In the genomic region with DNA sequence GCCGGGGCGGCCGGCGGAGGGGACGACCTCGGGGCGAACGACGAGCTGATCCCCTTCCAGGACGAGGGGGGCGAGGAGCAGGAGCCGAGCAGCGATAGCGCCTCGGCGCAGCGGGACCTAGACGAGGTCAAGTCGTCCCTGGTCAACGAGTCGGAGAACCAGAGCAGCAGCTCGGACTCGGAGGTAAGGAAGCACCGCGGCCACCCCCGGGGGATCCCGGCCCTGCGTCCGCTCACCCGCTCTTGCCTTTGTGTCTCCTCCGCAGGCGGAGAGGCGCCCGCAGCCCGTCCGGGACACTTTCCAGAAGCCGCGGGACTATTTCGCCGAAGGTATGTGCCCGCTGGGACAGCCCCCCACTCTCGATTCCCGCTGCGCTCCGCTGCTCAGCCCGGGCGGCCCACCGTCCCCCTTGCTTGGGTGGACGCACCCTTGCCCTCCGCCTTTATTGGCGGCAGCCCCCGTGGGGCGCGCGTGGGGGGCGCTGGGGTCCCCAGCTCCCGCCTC, we compare ENCODE assay signal across 8 cellular contexts. TPM values are rescaled to one million over a fixed set of nuclear protein-coding genes. Genes with fewer than 3 reads are reported as not detected.
DNase-seq lines count a peak whose midpoint lies in the region; ATAC-seq, FAIRE-seq and TF ChIP-seq lines count a peak whose summit lies in the region.

No MANE protein-coding gene starts in this region.

- FAIRE-seq in frontal cortex (lab: Jason Lieb, UNC) (no peak), pancreas (lab: Jason Lieb, UNC) (no peak)

- 1 to 2% methylated on average over 40 to 57 of the region's 57 CpGs for WGBS in pancreas, 2 donors

- intact Hi-C loops in pancreas (cut with DNase I), result loop anchor here in 1 of 3 donors (10.0 kb wide), 1 partner anchor 151 kb away; no protein-coding TSS in a partner anchor

- no peak for TF ChIP-seq CTCF in HFFc6 (IDR thresholded peaks at IDR 0.05)
- TF ChIP-seq CTCF in pancreas (IDR thresholded peaks at IDR 0.05), result no peak

- peak overlapping the region; percentile 75 for H3K4me3 Mint-ChIP-seq in HFFc6
- no peak overlapping the region for H3K4me3 Mint-ChIP-seq in activated T-helper 17 cell treated with anti-CD3 and anti-CD28 coated beads, Interleukin-2, amount 50 U/mL, for 72 hours

- no peaks in the 10 kb centered on the region for H3K36me3 ChIP-seq in BLaER1 treated with 17β-estradiol and CSF1 and Interleukin-3, amounts not matched to agents 10 nM and 100 nM
- no peaks in the 10 kb centered on the region for H3K36me3 ChIP-seq in pancreas

- no peak overlapping the region for H3K27ac Mint-ChIP-seq in HFFc6
- H3K27ac Mint-ChIP-seq in activated T-helper 17 cell treated with anti-CD3 and anti-CD28 coated beads, Interleukin-2, amount 50 U/mL, for 72 hours, result no peak overlapping the region

- peak overlapping the region; percentile 45 to 70 (median 66) for H3K9ac ChIP-seq in BLaER1 treated with 17β-estradiol and CSF1 and Interleukin-3, amounts not matched to agents 10 nM and 100 nM

- peaks cover 0 to 26% (median 15%) of the 10 kb centered on the region in 11 experiments; a peak in 15 of 22 replicates for H4K20me1 ChIP-seq in BLaER1 treated with 17β-estradiol and CSF1 and Interleukin-3, amounts not matched to agents 10 nM and 100 nM

- H3K36me3 Mint-ChIP-seq in HFFc6 (ENCODE audit: low read depth), result no peaks in the 10 kb centered on the region
- H3K36me3 Mint-ChIP-seq in activated T-helper 17 cell treated with anti-CD3 and anti-CD28 coated beads, Interleukin-2, amount 50 U/mL, for 72 hours (ENCODE audit: low read depth), result no peaks in the 10 kb centered on the region

- H3K9me3 ChIP-seq in BLaER1 treated with 17β-estradiol and CSF1 and Interleukin-3, amounts not matched to agents 10 nM and 100 nM (replicated peaks in 1 of 11), result no peaks in the 10 kb centered on the region
- no peaks in the 10 kb centered on the region for H3K9me3 ChIP-seq in pancreas

- peak; percentile 15 for DNase-seq in HFFc6
- DNase-seq in frontal cortex (ENCODE audit: low spot score in 2 of 2), result peak; percentile 54 to 63
- DNase-seq in pancreas, result peak; percentile 12 to 83 (median 42)
- no peak for DNase-seq in midbrain (lab: John Stamatoyannopoulos, UW)

- H3K27me3 ChIP-seq in BLaER1 treated with 17β-estradiol and CSF1 and Interleukin-3, amounts not matched to agents 10 nM and 100 nM, result peaks cover 47 to 69% (median 61%) of the 10 kb centered on the region in 11 experiments
- H3K27me3 ChIP-seq in pancreas, result no peaks in the 10 kb centered on the region

- no peaks in the 10 kb centered on the region for H3K9me3 Mint-ChIP-seq in HFFc6
- H3K9me3 Mint-ChIP-seq in activated T-helper 17 cell treated with anti-CD3 and anti-CD28 coated beads, Interleukin-2, amount 50 U/mL, for 72 hours, result no peaks in the 10 kb centered on the region

- H3K27ac ChIP-seq in BLaER1 treated with 17β-estradiol and CSF1 and Interleukin-3, amounts not matched to agents 10 nM and 100 nM, result peak overlapping the region in 1 of 11 experiments; percentile 25; a peak in 1 of 22 replicates
- no peak overlapping the region for H3K27ac ChIP-seq in pancreas

- H3K4me1 ChIP-seq in BLaER1 treated with 17β-estradiol and CSF1 and Interleukin-3, amounts not matched to agents 10 nM and 100 nM, result peaks cover 13 to 21% (median 18%) of the 10 kb centered on the region in 10 experiments
- no peaks in the 10 kb centered on the region for H3K4me1 ChIP-seq in pancreas

- H3K27me3 Mint-ChIP-seq in HFFc6 (ENCODE audit: insufficient read depth), result no peaks in the 10 kb centered on the region; the same call in 1 of the 2 replicates
- peaks cover 41% of the 10 kb centered on the region for H3K27me3 Mint-ChIP-seq in activated T-helper 17 cell treated with anti-CD3 and anti-CD28 coated beads, Interleukin-2, amount 50 U/mL, for 72 hours

- H3K4me1 Mint-ChIP-seq in HFFc6 (ENCODE audit: low read depth), result peaks cover 16% of the 10 kb centered on the region
- no peaks in the 10 kb centered on the region for H3K4me1 Mint-ChIP-seq in activated T-helper 17 cell treated with anti-CD3 and anti-CD28 coated beads, Interleukin-2, amount 50 U/mL, for 72 hours

- ATAC-seq in activated T-helper 17 cell treated with anti-CD3 and anti-CD28 coated beads, Interleukin-2, amount 50 U/mL, for 72 hours (replicated peaks), result peak; percentile 34
- ATAC-seq in pancreas (peak in 3 of 4 donors; percentile 7 to 15 (median 11)), HG02588 (IDR thresholded peaks at IDR 0.05; ENCODE audit: unreplicated experiment) (no peak), GM18873 (IDR thresholded peaks at IDR 0.05; ENCODE audit: low FRiP score, unreplicated experiment) (no peak)

- H3K4me2 ChIP-seq in BLaER1 treated with 17β-estradiol and CSF1 and Interleukin-3, amounts not matched to agents 10 nM and 100 nM, result peak overlapping the region; percentile 77 to 98 (median 95)

- peak overlapping the region; percentile 64 to 81 (median 70) for H3K4me3 ChIP-seq in BLaER1 treated with 17β-estradiol and CSF1 and Interleukin-3, amounts not matched to agents 10 nM and 100 nM
- H3K4me3 ChIP-seq in pancreas, result peak overlapping the region; percentile 38 to 69 (median 54)

RNA-seq across cellular contexts. Expression of a gene that starts 0.6 kb away (rescaled TPM):
- 10 to 100 TPM in 1 of 6 experiments, 1 to 10 TPM in 5; 2.6 to 10.3 (median 9.4) TPM for total RNA-seq in HFFc6 (2021; fragmentation: NEBNext Ultra II Directional; extraction: Animal tissue kit (Norgen Biotek cat#: 25700))
- not detected for total RNA-seq in activated T-helper 17 cell treated with anti-CD3 and anti-CD28 coated beads, Interleukin-2, amount 50 U/mL, for 72 hours
- total RNA-seq in frontal cortex, result 0.41 TPM
- 1 to 10 TPM; 1.1 to 3.6 (median 1.7) TPM for total RNA-seq in pancreas
- polyA plus RNA-seq in pancreas, result 1 to 10 TPM; 3.1 to 4.0 TPM

Comparison
In these comparisons a context has a peak if more than half of its experiments do, and no peak if none do; other contexts are left out.
1. ATAC-seq: peak in activated T-helper 17 cell treated with anti-CD3 and anti-CD28 coated beads, Interleukin-2, amount 50 U/mL, for 72 hours (single experiment) and pancreas (3 of 4); none in HG02588 (single experiment) and GM18873 (single experiment).